1 cellular context compared by ENCODE assay signal in the genomic region with DNA sequence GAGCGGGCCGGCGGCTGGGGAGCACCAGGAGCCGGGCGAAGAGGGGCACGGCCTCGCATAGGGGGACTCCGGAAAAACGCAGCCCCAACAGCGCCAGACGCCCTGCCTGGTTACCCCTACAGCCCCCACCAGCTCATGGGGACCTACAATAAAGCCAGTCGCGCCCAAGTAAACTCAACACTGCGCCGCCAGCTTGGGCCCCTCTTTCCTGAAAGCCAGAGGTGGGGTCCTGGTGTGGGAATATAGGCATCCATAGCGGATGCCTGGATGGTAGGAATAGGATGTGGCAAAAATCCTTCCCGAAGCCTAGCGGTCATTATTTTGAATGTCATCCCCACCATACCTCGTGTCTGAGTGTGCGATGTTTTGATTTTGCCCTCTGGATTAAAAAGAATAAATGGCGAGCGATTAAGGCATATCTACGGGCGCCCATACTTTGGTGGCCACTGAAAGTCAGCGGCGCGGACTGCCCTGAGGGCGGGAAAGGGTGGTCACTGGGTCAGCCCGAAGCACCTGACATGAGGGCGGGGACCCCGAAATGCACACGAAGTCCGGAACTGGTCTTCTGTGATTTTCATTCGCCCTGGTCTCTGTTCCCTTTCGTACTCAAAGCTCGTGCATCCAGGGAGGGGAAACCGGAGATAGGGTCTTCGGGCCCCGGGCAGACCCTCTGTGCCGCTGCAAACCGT.
TF ChIP-seq lines count a peak whose summit lies in the region.

A gene with protein sequence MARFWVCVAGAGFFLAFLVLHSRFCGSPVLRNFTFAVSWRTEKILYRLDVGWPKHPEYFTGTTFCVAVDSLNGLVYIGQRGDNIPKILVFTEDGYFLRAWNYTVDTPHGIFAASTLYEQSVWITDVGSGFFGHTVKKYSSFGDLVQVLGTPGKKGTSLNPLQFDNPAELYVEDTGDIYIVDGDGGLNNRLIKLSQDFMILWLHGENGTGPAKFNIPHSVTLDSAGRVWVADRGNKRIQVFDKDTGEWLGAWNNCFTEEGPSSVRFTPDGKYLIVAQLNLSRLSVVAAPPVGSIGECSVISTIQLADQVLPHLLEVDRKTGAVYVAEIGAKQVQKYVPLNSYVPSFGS (plus strand): TSS at position 577 of the 689 bp plus-strand sequence. CDS start 184 bp downstream, outside the sequence.
TSS of gene PROSER1 (minus strand) at position 210 of the 689 bp plus-strand sequence. CDS start 847 bp downstream, outside the sequence.

TF ChIP-seq in GM12878, 131 proteins besides CTCF, POLR2A, EP300 and RAD21 (continued from another document and continues in another):
- TF ChIP-seq, protein P1, sequence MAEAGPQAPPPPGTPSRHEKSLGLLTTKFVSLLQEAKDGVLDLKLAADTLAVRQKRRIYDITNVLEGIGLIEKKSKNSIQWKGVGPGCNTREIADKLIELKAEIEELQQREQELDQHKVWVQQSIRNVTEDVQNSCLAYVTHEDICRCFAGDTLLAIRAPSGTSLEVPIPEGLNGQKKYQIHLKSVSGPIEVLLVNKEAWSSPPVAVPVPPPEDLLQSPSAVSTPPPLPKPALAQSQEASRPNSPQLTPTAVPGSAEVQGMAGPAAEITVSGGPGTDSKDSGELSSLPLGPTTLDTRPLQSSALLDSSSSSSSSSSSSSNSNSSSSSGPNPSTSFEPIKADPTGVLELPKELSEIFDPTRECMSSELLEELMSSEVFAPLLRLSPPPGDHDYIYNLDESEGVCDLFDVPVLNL (IDR thresholded peaks at IDR 0.05; ENCODE audit: low read depth, low read length) = peak; percentile 85
- TF ChIP-seq POU2F2 (IDR thresholded peaks at IDR 0.05; ENCODE audit: borderline replicate concordance, low read depth, low read length) (peak; percentile 72; the same call in 2 of the 3 replicates), RELB (IDR thresholded peaks at IDR 0.05; ENCODE audit: low read depth) (peak; percentile 98), RFX5 (IDR thresholded peaks at IDR 0.05; ENCODE audit: low read depth, low read length) (0 out of 2 replicates have a peak, but pooled peaks have one; percentile 51), BHLHE40 (IDR thresholded peaks at IDR 0.05; ENCODE audit: borderline replicate concordance in 1 of 2, low read depth in 2 of 2, low read length in 1 of 2) (peak in 1 of 2 experiments; percentile 50; a peak in 2 of 4 replicates), RBBP5 (conservative IDR thresholded peaks at IDR 0.05) (no peak), PML (IDR thresholded peaks at IDR 0.05; ENCODE audit: low read length) (peak; percentile 77), PKNOX1 (IDR thresholded peaks at IDR 0.05) (no peak), SREBF1 (IDR thresholded peaks at IDR 0.05; ENCODE audit: low read length) (no peak), CBX5 (IDR thresholded peaks at IDR 0.05; ENCODE audit: low read depth) (0 out of 2 replicates have a peak, but pooled peaks have one; percentile 47), NBN (IDR thresholded peaks at IDR 0.05) (peak; percentile 89), CHD4 (IDR thresholded peaks at IDR 0.05) (no peak), ZNF24 (IDR thresholded peaks at IDR 0.05) (no peak), SMC3 (IDR thresholded peaks at IDR 0.05; ENCODE audit: borderline replicate concordance, low read length) (no peak), HDAC6 (IDR thresholded peaks at IDR 0.05; ENCODE audit: unreplicated experiment) (no peak), CBX3 (IDR thresholded peaks at IDR 0.05; ENCODE audit: borderline replicate concordance, low read depth) (no peak), ZBED1 (IDR thresholded peaks at IDR 0.05; ENCODE audit: borderline replicate concordance) (no peak), BRCA1 (IDR thresholded peaks at IDR 0.05; ENCODE audit: low read depth, low read length) (no peak), ZNF217 (IDR thresholded peaks at IDR 0.05) (0 out of 2 replicates have a peak, but pooled peaks have one; percentile 0), CEBPB (IDR thresholded peaks at IDR 0.05; ENCODE audit: borderline replicate concordance in 1 of 2, low read depth in 2 of 2, low read length in 2 of 2) (no peak), SUZ12 (IDR thresholded peaks at IDR 0.05; ENCODE audit: unreplicated experiment) (no peak), NFXL1 (IDR thresholded peaks at IDR 0.05; ENCODE audit: borderline replicate concordance) (no peak; the same call in 1 of the 2 replicates), TCF7 (IDR thresholded peaks at IDR 0.05; ENCODE audit: borderline replicate concordance) (no peak), MTA3 (IDR thresholded peaks at IDR 0.05; ENCODE audit: borderline replicate concordance, low read length) (no peak), NFYA (IDR thresholded peaks at IDR 0.05; ENCODE audit: borderline replicate concordance, low read depth, low read length) (no peak), ZNF274 (IDR thresholded peaks at IDR 0.05; ENCODE audit: insufficient read depth, insufficient read length) (no peak), E4F1 (IDR thresholded peaks at IDR 0.05; ENCODE audit: borderline replicate concordance, partially characterized antibody) (peak; percentile 66), POLR2AphosphoS2 (IDR thresholded peaks at IDR 0.05; ENCODE audit: low read depth, low read length) (no peak), SUPT20H (IDR thresholded peaks at IDR 0.05; ENCODE audit: borderline replicate concordance, control insufficient read depth, low read depth, low read length) (no peak), ZNF622 (IDR thresholded peaks at IDR 0.05) (no peak), IRF3 (IDR thresholded peaks at IDR 0.05) (peak; percentile 61; the same call in 1 of the 2 replicates), CREB1 (IDR thresholded peaks at IDR 0.05; ENCODE audit: low read depth) (peak; percentile 97), EZH2 (IDR thresholded peaks at IDR 0.05; ENCODE audit: borderline replicate concordance, control insufficient read depth, low read depth, low read length) (no peak), ZNF207 (IDR thresholded peaks at IDR 0.05; ENCODE audit: borderline replicate concordance) (peak; percentile 94), SRF (IDR thresholded peaks at IDR 0.05; ENCODE audit: low read depth in 2 of 2, low read length in 2 of 2) (peak in 1 of 2 experiments; percentile 83; a peak in 2 of 4 replicates), WRNIP1 (IDR thresholded peaks at IDR 0.05; ENCODE audit: borderline replicate concordance, low read depth, low read length) (peak; percentile 97; the same call in 1 of the 2 replicates), LARP7 (IDR thresholded peaks at IDR 0.05) (peak; percentile 100), STAT1 (conservative IDR thresholded peaks at IDR 0.05) (peak; percentile 94), KDM1A (IDR thresholded peaks at IDR 0.05; ENCODE audit: borderline replicate concordance) (no peak), TAF1 (IDR thresholded peaks at IDR 0.05; ENCODE audit: borderline replicate concordance, low read depth, low read length) (peak; percentile 73), MYB (IDR thresholded peaks at IDR 0.05; ENCODE audit: borderline replicate concordance, low read depth, low read length) (peak; percentile 98)
- TF ChIP-seq, protein P2, sequence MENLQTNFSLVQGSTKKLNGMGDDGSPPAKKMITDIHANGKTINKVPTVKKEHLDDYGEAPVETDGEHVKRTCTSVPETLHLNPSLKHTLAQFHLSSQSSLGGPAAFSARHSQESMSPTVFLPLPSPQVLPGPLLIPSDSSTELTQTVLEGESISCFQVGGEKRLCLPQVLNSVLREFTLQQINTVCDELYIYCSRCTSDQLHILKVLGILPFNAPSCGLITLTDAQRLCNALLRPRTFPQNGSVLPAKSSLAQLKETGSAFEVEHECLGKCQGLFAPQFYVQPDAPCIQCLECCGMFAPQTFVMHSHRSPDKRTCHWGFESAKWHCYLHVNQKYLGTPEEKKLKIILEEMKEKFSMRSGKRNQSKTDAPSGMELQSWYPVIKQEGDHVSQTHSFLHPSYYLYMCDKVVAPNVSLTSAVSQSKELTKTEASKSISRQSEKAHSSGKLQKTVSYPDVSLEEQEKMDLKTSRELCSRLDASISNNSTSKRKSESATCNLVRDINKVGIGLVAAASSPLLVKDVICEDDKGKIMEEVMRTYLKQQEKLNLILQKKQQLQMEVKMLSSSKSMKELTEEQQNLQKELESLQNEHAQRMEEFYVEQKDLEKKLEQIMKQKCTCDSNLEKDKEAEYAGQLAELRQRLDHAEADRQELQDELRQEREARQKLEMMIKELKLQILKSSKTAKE (IDR thresholded peaks at IDR 0.05; ENCODE audit: low read depth, poor library complexity, severe bottlenecking) = peak; percentile 78
- TF ChIP-seq, protein P3, sequence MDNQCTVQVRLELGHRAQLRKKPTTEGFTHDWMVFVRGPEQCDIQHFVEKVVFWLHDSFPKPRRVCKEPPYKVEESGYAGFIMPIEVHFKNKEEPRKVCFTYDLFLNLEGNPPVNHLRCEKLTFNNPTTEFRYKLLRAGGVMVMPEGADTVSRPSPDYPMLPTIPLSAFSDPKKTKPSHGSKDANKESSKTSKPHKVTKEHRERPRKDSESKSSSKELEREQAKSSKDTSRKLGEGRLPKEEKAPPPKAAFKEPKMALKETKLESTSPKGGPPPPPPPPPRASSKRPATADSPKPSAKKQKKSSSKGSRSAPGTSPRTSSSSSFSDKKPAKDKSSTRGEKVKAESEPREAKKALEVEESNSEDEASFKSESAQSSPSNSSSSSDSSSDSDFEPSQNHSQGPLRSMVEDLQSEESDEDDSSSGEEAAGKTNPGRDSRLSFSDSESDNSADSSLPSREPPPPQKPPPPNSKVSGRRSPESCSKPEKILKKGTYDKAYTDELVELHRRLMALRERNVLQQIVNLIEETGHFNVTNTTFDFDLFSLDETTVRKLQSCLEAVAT (IDR thresholded peaks at IDR 0.05) = no peak
- TF ChIP-seq, protein P4, sequence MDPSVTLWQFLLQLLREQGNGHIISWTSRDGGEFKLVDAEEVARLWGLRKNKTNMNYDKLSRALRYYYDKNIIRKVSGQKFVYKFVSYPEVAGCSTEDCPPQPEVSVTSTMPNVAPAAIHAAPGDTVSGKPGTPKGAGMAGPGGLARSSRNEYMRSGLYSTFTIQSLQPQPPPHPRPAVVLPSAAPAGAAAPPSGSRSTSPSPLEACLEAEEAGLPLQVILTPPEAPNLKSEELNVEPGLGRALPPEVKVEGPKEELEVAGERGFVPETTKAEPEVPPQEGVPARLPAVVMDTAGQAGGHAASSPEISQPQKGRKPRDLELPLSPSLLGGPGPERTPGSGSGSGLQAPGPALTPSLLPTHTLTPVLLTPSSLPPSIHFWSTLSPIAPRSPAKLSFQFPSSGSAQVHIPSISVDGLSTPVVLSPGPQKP (IDR thresholded peaks at IDR 0.05; ENCODE audit: low read depth, low read length) = peak; percentile 57
- TF ChIP-seq, protein P5, sequence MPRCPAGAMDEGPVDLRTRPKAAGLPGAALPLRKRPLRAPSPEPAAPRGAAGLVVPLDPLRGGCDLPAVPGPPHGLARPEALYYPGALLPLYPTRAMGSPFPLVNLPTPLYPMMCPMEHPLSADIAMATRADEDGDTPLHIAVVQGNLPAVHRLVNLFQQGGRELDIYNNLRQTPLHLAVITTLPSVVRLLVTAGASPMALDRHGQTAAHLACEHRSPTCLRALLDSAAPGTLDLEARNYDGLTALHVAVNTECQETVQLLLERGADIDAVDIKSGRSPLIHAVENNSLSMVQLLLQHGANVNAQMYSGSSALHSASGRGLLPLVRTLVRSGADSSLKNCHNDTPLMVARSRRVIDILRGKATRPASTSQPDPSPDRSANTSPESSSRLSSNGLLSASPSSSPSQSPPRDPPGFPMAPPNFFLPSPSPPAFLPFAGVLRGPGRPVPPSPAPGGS (IDR thresholded peaks at IDR 0.05; ENCODE audit: borderline replicate concordance, insufficient read depth, low read depth, low read length, poor library complexity, severe bottlenecking) = peak; percentile 3
